In the genomic region with DNA sequence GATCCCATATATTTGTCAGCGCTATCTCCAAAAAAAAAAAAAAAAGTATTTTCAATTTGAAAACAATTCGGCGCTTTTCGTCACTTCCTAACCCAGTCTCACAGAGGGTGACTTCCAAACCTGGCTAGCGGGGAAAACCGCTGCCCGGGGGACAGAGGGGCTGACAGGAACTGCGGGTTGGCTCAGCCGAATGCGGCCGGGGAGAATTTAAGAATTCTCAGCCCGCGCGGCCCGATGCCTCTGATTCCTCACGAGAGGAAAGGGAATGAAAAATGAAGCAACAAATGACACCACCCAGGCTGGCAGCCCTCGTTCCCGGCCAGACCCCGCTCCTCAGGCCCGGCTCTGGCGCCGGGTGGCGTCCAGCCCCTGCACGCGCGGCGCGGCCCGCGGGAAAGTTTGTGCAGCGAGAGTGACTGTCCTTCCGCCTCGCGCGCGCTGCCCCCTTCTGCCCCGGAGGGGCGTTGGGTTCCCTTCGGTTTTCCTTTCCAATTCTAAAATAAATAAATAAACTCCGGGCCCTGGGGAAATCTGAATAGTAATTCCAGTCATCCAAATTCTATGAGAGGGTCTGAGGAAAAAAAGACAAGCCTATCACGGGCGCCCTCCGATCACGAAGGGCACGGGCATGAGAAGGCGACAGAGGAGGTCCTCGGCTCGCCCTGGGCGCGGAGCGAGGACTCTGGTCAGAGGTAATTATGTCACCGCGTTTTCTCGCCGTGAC, we compare ENCODE assay signal across 9 cellular contexts. TPM values are rescaled to one million over a fixed set of nuclear protein-coding genes. Genes with fewer than 3 reads are reported as not detected.
A peak's percentile ranks its signal among the peaks of the same experiment; 100 is the strongest.
DNase-seq lines count a peak whose midpoint lies in the region; TF ChIP-seq lines count a peak whose summit lies in the region.
"Had no signal": no experiment of that assay in that cellular context is flagged by ENCODE, and none has a peak within 500 bp of the region (broad histone marks: within the 10 kb centered on the region; RNA-seq: fewer than 3 reads in every experiment).

No MANE protein-coding gene starts in this region.

- DNase-seq in DMS114 treated with DMSO at 0.1 percent for 48 hours (lab: John Stamatoyannopoulos, UW; ENCODE audit: unreplicated experiment), result peak; percentile 88
- peak; percentile 28 for DNase-seq in M059J (ENCODE audit: low read depth)
- DNase-seq in coronary artery (ENCODE audit: low spot score), result no peak
- DNase-seq in osteoblast (ENCODE audit: insufficient read length, low spot score, missing footprints), result peak; percentile 90
- DNase-seq in GM03348 (ENCODE audit: low spot score), result no peak
- DNase-seq in activated effector memory CD4-positive, alpha-beta T cell treated with Interleukin-2 at 50 U/mL for 16 hours, result no peak
- no peak for DNase-seq in effector CD4-positive, alpha-beta T cell
- no peak for DNase-seq in GDM1 (lab: John Stamatoyannopoulos, UW)
- DNase-seq: body of pancreas had no signal

- no peak overlapping the region for H3K27ac ChIP-seq in coronary artery
- H3K27ac ChIP-seq in osteoblast (ENCODE audit: low read depth, low read length), result no peak overlapping the region
- H3K27ac ChIP-seq: body of pancreas had no signal

- H3K4me3 ChIP-seq in coronary artery (peak overlapping the region; percentile 46), osteoblast (ENCODE audit: insufficient read depth, low read length) (peak overlapping the region; percentile 28)
- H3K4me3 ChIP-seq: body of pancreas had no signal

- H3K27me3 ChIP-seq in osteoblast (ENCODE audit: insufficient read depth, low read length), result peaks cover 100% of the 10 kb centered on the region

- no peaks in the 10 kb centered on the region for H3K9me3 ChIP-seq in osteoblast (ENCODE audit: low read depth, low read length)
- H3K9me3 ChIP-seq: body of pancreas had no signal

- H3K4me1 ChIP-seq in osteoblast (ENCODE audit: insufficient read depth, low read length), result peaks cover 6% of the 10 kb centered on the region

- TF ChIP-seq CTCF in coronary artery (IDR thresholded peaks at IDR 0.05) (no peak), osteoblast (IDR thresholded peaks at IDR 0.05; ENCODE audit: extremely low read depth, low read depth, low read length) (no peak)

- H3K4me2 ChIP-seq in osteoblast (ENCODE audit: insufficient read depth, low read length), result peak overlapping the region; percentile 69

- no peak overlapping the region for H2AFZ ChIP-seq in osteoblast (ENCODE audit: low read length)

- no peaks in the 10 kb centered on the region for H3K79me2 ChIP-seq in osteoblast (ENCODE audit: insufficient read depth, low read length)

- H4K20me1 ChIP-seq in osteoblast (ENCODE audit: insufficient read depth, low read length), result no peaks in the 10 kb centered on the region

- H3K36me3 ChIP-seq in osteoblast (ENCODE audit: insufficient read depth, low read length), result no peaks in the 10 kb centered on the region

RNA-seq across cellular contexts. Expression of gene PAX6, which starts 4.8 kb away (rescaled TPM):
- total RNA-seq in M059J (2014; rRNA removed; shearing (Covaris generic)), result 30.6 and 36.2 TPM in 2 replicates
- total RNA-seq in osteoblast, result under 0.01 and 0.36 TPM in 2 replicates

Comparison
In these comparisons a context has a peak if more than half of its experiments do, and no peak if none do; other contexts are left out.
1. DNase-seq: peak in DMS114 treated with DMSO at 0.1 percent for 48 hours (single experiment), M059J (single experiment) and osteoblast (single experiment); none in coronary artery (single experiment), GM03348 (single experiment), activated effector memory CD4-positive, alpha-beta T cell treated with Interleukin-2 at 50 U/mL for 16 hours (single experiment), effector CD4-positive, alpha-beta T cell (single experiment) and GDM1 (single experiment).
2. RNA of gene PAX6, which starts 4.8 kb away (total RNA-seq): 30.6 to 36.2 TPM in M059J; under 0.01 to 0.36 TPM in osteoblast; every median in the first group is over 10 times any median in the second.